ENCODE assay signal across 9 cellular contexts in genomic region chr14:39368261-39368959, GRCh38.
DNase-seq lines count a peak whose midpoint lies in the region; ATAC-seq, FAIRE-seq and TF ChIP-seq lines count a peak whose summit lies in the region.
"Had no signal": no experiment of that assay in that cellular context is flagged by ENCODE, and none has a peak within 500 bp of the region (broad histone marks: within the 10 kb centered on the region; RNA-seq: fewer than 3 reads in every experiment).

No MANE protein-coding gene starts in this region.

- H3K27ac ChIP-seq in vagina = no peak overlapping the region

- no peak for TF ChIP-seq POLR2A in vagina (IDR thresholded peaks at IDR 0.05)

- peaks cover 0 to 12% of the 10 kb centered on the region in 2 donors for H3K36me3 ChIP-seq in vagina

- in situ Hi-C loops in GM13976 (cut with MboI; ENCODE audit: low sequenced_read_pairs, unreplicated experiment) = no loop called here

- H3K9me3 ChIP-seq in vagina = peaks cover 12% of the 10 kb centered on the region

- H3K4me1 ChIP-seq in vagina = no peaks in the 10 kb centered on the region

- peak; percentile 22 for TF ChIP-seq CTCF in GM13976 (IDR thresholded peaks at IDR 0.05; ENCODE audit: borderline replicate concordance, control extremely low read depth, extremely low read depth, insufficient read depth, missing control alignments)
- peak in 1 of 3 experiments; percentile 15 for TF ChIP-seq CTCF in vagina (IDR thresholded peaks at IDR 0.05)

- no peak overlapping the region for H3K4me3 ChIP-seq in vagina

- intact Hi-C loops in vagina (cut with DNase I) = no loop called here

- DNase-seq in AML-193 (lab: John Stamatoyannopoulos, UW) (peak; percentile 29 to 36), GM13976 (ENCODE audit: low spot score) (peak; percentile 43), NCI-H2081 (lab: John Stamatoyannopoulos, UW) (peak; percentile 71 to 84), frontal cortex (ENCODE audit: low spot score in 2 of 2) (peak in 1 of 2 donors; percentile 44), pons (ENCODE audit: low spot score) (peak; percentile 73), vagina (ENCODE audit: extremely low spot score in 2 of 2) (no peak)
- DNase-seq in activated CD4-positive, alpha-beta T cell treated with anti-CD3 and anti-CD28 coated beads, Interleukin-2, amount 50 U/mL, for 1 hour = peak; percentile 18

- ATAC-seq in HG02610 (IDR thresholded peaks at IDR 0.05; ENCODE audit: unreplicated experiment) = no peak
- ATAC-seq: naive thymus-derived CD4-positive, alpha-beta T cell had no signal

- H3K27me3 ChIP-seq in vagina = no peaks in the 10 kb centered on the region

- FAIRE-seq in frontal cortex (lab: Jason Lieb, UNC) = peak; percentile 99

Comparison
In these comparisons a context has a peak if more than half of its experiments do, and no peak if none do; other contexts are left out.
1. DNase-seq: peak in AML-193 (2 of 2), GM13976 (single experiment), NCI-H2081 (2 of 2), activated CD4-positive, alpha-beta T cell treated with anti-CD3 and anti-CD28 coated beads, Interleukin-2, amount 50 U/mL, for 1 hour (single experiment) and pons (single experiment); none in vagina (0 of 2).